ENCODE assay signal across 10 cellular contexts in the genomic region with DNA sequence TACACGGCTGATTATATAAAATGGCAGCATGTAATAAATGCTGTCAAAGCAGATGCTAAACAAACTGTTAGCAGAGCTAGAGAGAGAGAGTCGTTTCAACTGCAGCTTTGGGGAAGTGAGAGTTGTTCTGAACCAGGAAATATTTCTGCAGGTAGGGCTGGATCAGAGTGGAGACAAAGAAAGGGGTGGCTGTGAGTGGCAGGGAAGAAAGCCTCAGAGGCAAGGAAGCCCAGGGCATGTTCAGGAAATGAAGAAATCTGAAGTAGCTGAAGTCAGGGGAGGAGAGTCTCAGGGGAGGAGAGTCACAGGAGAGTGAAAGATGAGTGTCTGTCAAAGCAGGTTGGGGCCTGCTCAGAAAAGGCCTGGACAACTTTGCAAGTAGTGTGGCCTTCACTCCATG. TPM values are rescaled to one million over a fixed set of nuclear protein-coding genes. Genes with fewer than 3 reads are reported as not detected.
A peak's percentile ranks its signal among the peaks of the same experiment; 100 is the strongest.
DNase-seq lines count a peak whose midpoint lies in the region; ATAC-seq and TF ChIP-seq lines count a peak whose summit lies in the region.
"Had no signal": no experiment of that assay in that cellular context is flagged by ENCODE, and none has a peak within 500 bp of the region (broad histone marks: within the 10 kb centered on the region; RNA-seq: fewer than 3 reads in every experiment).

No MANE protein-coding gene starts in this region.

- no peaks in the 10 kb centered on the region for H3F3A ChIP-seq in MM.1S (ENCODE audit: insufficient read depth, low read length)

- no peak for TF ChIP-seq CTCF in HEK293 (tag by site-specific recombination; IDR thresholded peaks at IDR 0.05)
- no peak for TF ChIP-seq CTCF in MM.1S (IDR thresholded peaks at IDR 0.05; ENCODE audit: low read length)

- DNase-seq in MM.1S (peak; percentile 6), germinal center (ENCODE audit: low spot score) (peak; percentile 3), NCI-H1417 treated with DMSO at 0.1 percent for 48 hours (lab: John Stamatoyannopoulos, UW) (no peak), MG63 (no peak), midbrain (lab: John Stamatoyannopoulos, UW) (no peak)
- DNase-seq: NCI-H2107, trophoblast cell had no signal

- H3K36me3 ChIP-seq in HEK293 (ENCODE audit: control insufficient read depth in 2 of 2, insufficient read depth in 1 of 2, low read length in 2 of 2) (no peaks in the 10 kb centered on the region), MM.1S (replicated peaks; ENCODE audit: insufficient read depth, low read length) (no peaks in the 10 kb centered on the region), MG63 (no peaks in the 10 kb centered on the region)

- H3K79me2 ChIP-seq in MM.1S (ENCODE audit: low read length): no peaks in the 10 kb centered on the region

- ATAC-seq in GM18498 (IDR thresholded peaks at IDR 0.05; ENCODE audit: unreplicated experiment) (peak; percentile 90), HG02798 (IDR thresholded peaks at IDR 0.05; ENCODE audit: poor library complexity, unreplicated experiment) (no peak)

- no peak overlapping the region for H2AFZ ChIP-seq in MM.1S (ENCODE audit: low read length)

- H3K9me3 ChIP-seq in HEK293 (ENCODE audit: control insufficient read depth, insufficient read depth, low read depth, low read length): no peaks in the 10 kb centered on the region
- no peaks in the 10 kb centered on the region for H3K9me3 ChIP-seq in MM.1S (replicated peaks; ENCODE audit: insufficient read depth, low read length)
- H3K9me3 ChIP-seq in MG63: no peaks in the 10 kb centered on the region

- no peaks in the 10 kb centered on the region for H3K27me3 ChIP-seq in MM.1S (replicated peaks; ENCODE audit: insufficient read depth, low read length)
- no peaks in the 10 kb centered on the region for H3K27me3 ChIP-seq in MG63

- H4K20me1 ChIP-seq in MM.1S (ENCODE audit: insufficient read depth, low read length): no peaks in the 10 kb centered on the region

- H3K9me2 ChIP-seq in MM.1S (replicated peaks; ENCODE audit: insufficient read depth, low read length): no peaks in the 10 kb centered on the region

- no peak overlapping the region for H3K4me3 ChIP-seq in HEK293 (ENCODE audit: low read depth, low read length)
- no peak overlapping the region for H3K4me3 ChIP-seq in MM.1S (ENCODE audit: low read length)
- H3K4me3 ChIP-seq in MG63: no peak overlapping the region

- H3K27ac ChIP-seq in HEK293 (ENCODE audit: extremely low read depth, low read depth, low read length) (no peak overlapping the region), MM.1S (ENCODE audit: low read length) (no peak overlapping the region)

- H3K9ac ChIP-seq in MM.1S (ENCODE audit: low read length): no peak overlapping the region

- POLR2A ChIA-PET in HEK293 (lab: Yijun Ruan, JAX): no interaction called here

- no peak overlapping the region for H3K4me2 ChIP-seq in MM.1S (ENCODE audit: low read depth, low read length)

- CTCF ChIA-PET in HEK293 (lab: Yijun Ruan, JAX): no interaction called here

- no peaks in the 10 kb centered on the region for H3K4me1 ChIP-seq in HEK293 (ENCODE audit: control insufficient read depth, insufficient read depth, low read length)
- 0 out of 2 replicates have a peak, but pooled peaks cover 2% of the 10 kb centered on the region for H3K4me1 ChIP-seq in MM.1S (ENCODE audit: low read length)

TF ChIP-seq in HEK293, 187 proteins besides CTCF, POLR2A, EP300 and RAD21:
- TF ChIP-seq, protein P1, sequence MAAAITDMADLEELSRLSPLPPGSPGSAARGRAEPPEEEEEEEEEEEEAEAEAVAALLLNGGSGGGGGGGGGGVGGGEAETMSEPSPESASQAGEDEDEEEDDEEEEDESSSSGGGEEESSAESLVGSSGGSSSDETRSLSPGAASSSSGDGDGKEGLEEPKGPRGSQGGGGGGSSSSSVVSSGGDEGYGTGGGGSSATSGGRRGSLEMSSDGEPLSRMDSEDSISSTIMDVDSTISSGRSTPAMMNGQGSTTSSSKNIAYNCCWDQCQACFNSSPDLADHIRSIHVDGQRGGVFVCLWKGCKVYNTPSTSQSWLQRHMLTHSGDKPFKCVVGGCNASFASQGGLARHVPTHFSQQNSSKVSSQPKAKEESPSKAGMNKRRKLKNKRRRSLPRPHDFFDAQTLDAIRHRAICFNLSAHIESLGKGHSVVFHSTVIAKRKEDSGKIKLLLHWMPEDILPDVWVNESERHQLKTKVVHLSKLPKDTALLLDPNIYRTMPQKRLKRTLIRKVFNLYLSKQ (tag by site-specific recombination; IDR thresholded peaks at IDR 0.05; ENCODE audit: borderline replicate concordance): no peak
- TF ChIP-seq PRDM1 (tag by site-specific recombination; IDR thresholded peaks at IDR 0.05) (peak; percentile 36; the same call in 1 of the 2 replicates), KLF8 (tag by site-specific recombination; IDR thresholded peaks at IDR 0.05) (no peak)

RNA-seq across cellular contexts. Expression of a gene that starts 48.4 kb away (rescaled TPM):
- total RNA-seq in MG63 (2014; rRNA removed; shearing (Covaris generic); ENCODE audit: low replicate concordance): 25.5 and 26.6 TPM in 2 replicates

Comparison
In these comparisons a context has a peak if more than half of its experiments do, and no peak if none do; other contexts are left out.
1. DNase-seq: peak in MM.1S (single experiment) and germinal center (single experiment); none in NCI-H1417 treated with DMSO at 0.1 percent for 48 hours (single experiment), MG63 (single experiment) and midbrain (single experiment).